9 cellular contexts compared by ENCODE assay signal in the genomic region with DNA sequence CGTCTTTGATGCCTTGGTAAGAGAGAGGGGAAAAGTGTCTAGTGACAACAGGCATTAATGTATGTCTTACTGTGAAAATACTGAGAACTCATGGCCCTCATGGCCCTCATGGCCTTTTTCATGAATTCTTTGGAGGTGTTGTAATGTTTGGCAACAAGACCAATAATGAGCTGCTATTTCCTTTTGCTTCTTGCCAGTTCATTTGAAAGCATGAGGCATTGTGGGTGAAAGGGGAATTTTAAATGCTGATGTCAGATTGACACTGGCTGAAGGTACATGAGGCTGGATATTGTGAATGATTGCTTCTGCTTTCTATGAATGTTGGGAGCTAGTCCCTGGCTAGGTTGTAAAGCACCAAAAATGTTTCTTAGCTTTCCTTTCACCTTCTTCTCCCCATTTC.
DNase-seq lines count a peak whose midpoint lies in the region; ATAC-seq and TF ChIP-seq lines count a peak whose summit lies in the region.
"Had no signal": no experiment of that assay in that cellular context is flagged by ENCODE, and none has a peak within 500 bp of the region (broad histone marks: within the 10 kb centered on the region; RNA-seq: fewer than 3 reads in every experiment).

No MANE protein-coding gene starts in this region.

- peaks cover 0 to 4% (median under 1%) of the 10 kb centered on the region in 4 donors for H3K4me1 Mint-ChIP-seq in CD4-positive, alpha-beta memory T cell

- peaks cover 98% of the 10 kb centered on the region in 2 donors for H3K36me3 Mint-ChIP-seq in CD4-positive, alpha-beta memory T cell

- no peaks in the 10 kb centered on the region for H3K79me2 ChIP-seq in mammary epithelial cell (ENCODE audit: insufficient read depth, low read length)

- DNase-seq in AML-193 (lab: John Stamatoyannopoulos, UW) (peak; percentile 13 to 18), HT1080 (ENCODE audit: low read depth) (peak; percentile 52), mammary epithelial cell (peak; percentile 62), lung microvascular endothelial cell (ENCODE audit: low read depth in 2 of 2) (peak; percentile 82 to 94), NCI-H510A (lab: John Stamatoyannopoulos, UW) (no peak)
- no peak for DNase-seq in CD4-positive, alpha-beta memory T cell
- DNase-seq: nephron progenitor cell had no signal

- H3K36me3 ChIP-seq in mammary epithelial cell (ENCODE audit: insufficient read depth, low read length) = no peaks in the 10 kb centered on the region
- peaks cover 85% of the 10 kb centered on the region for H3K36me3 ChIP-seq in CD4-positive, alpha-beta memory T cell (ENCODE audit: insufficient read depth, low read length)

- no peak for ATAC-seq in GM21619 (IDR thresholded peaks at IDR 0.05; ENCODE audit: unreplicated experiment)
- no peak for ATAC-seq in HG02884 (IDR thresholded peaks at IDR 0.05; ENCODE audit: unreplicated experiment)

- H3K27ac ChIP-seq in mammary epithelial cell (ENCODE audit: insufficient read depth, low read depth, low read length) = peak overlapping the region; percentile 29
- no peak overlapping the region for H3K27ac ChIP-seq in CD4-positive, alpha-beta memory T cell (ENCODE audit: low read depth, low read length)

- no peaks in the 10 kb centered on the region for H4K20me1 ChIP-seq in mammary epithelial cell (ENCODE audit: insufficient read depth, low read length)

- intact Hi-C loops in mammary epithelial cell (cut with micrococcal nuclease) = loop anchor here (5.0 kb wide), 1 partner anchor 46 kb away; no protein-coding TSS in a partner anchor
- intact Hi-C loops in CD4-positive, alpha-beta memory T cell (cut with micrococcal nuclease) = no loop called here

- H3K27me3 ChIP-seq in mammary epithelial cell (ENCODE audit: insufficient read depth, low read length) = no peaks in the 10 kb centered on the region
- no peaks in the 10 kb centered on the region for H3K27me3 ChIP-seq in CD4-positive, alpha-beta memory T cell (ENCODE audit: insufficient read depth, low read length)

- in situ Hi-C loops in mammary epithelial cell (cut with MboI; ENCODE audit: low sequenced_read_pairs in 2 of 2) = no loop called here

- WGBS in mammary epithelial cell (ENCODE audit: low coverage, missing lambda C conversion rate) = 100% methylated on average over 1 of the region's 1 CpG

- H2AFZ ChIP-seq in mammary epithelial cell (ENCODE audit: low read depth, low read length) = peak overlapping the region; percentile 40

- H3K27me3 Mint-ChIP-seq in CD4-positive, alpha-beta memory T cell = no peaks in the 10 kb centered on the region

- no peaks in the 10 kb centered on the region for H3K9me3 ChIP-seq in mammary epithelial cell (replicated peaks; ENCODE audit: insufficient read depth, low read length)
- no peaks in the 10 kb centered on the region for H3K9me3 ChIP-seq in CD4-positive, alpha-beta memory T cell (ENCODE audit: control insufficient read depth in 1 of 2, low read length in 2 of 2)

- POLR2A ChIA-PET in CD4-positive, alpha-beta memory T cell (lab: Charles Lee; ENCODE audit: partially characterized antibody) = no interaction called here

- no peak overlapping the region for H3K4me3 Mint-ChIP-seq in CD4-positive, alpha-beta memory T cell
- H3K4me3 Mint-ChIP-seq: nephron progenitor cell had no signal

- no peak for TF ChIP-seq CTCF in mammary epithelial cell (conservative IDR thresholded peaks at IDR 0.05 in 1 of 2, IDR thresholded peaks at IDR 0.05 in 1 of 2; ENCODE audit: extremely low read depth in 1 of 2, insufficient read depth in 1 of 2, low read depth in 1 of 2, low read length in 2 of 2)

- no peak overlapping the region for H3K4me2 ChIP-seq in mammary epithelial cell (ENCODE audit: insufficient read depth, low read depth, low read length)

- CTCF ChIA-PET in mammary epithelial cell (lab: Charles Lee; ENCODE audit: low non-redundant PET) = no interaction called here
- CTCF ChIA-PET in CD4-positive, alpha-beta memory T cell (lab: Charles Lee; ENCODE audit: partially characterized antibody) = no interaction called here

- dilution Hi-C loops in mammary epithelial cell (cut with HindIII; ENCODE audit: low sequenced_read_pairs) = no loop called here

- H3K9ac ChIP-seq in mammary epithelial cell (ENCODE audit: insufficient read depth, low read length) = no peak overlapping the region

- peak overlapping the region in 2 of 7 donors; percentile 13 to 19 for H3K27ac Mint-ChIP-seq in CD4-positive, alpha-beta memory T cell
- H3K27ac Mint-ChIP-seq: nephron progenitor cell had no signal

- H3K9me3 Mint-ChIP-seq in CD4-positive, alpha-beta memory T cell = peaks cover 0 to 4% (median 0%) of the 10 kb centered on the region in 8 donors

- H3K4me1 ChIP-seq in mammary epithelial cell (ENCODE audit: insufficient read depth, low read length) = peaks cover 20% of the 10 kb centered on the region
- no peaks in the 10 kb centered on the region for H3K4me1 ChIP-seq in CD4-positive, alpha-beta memory T cell (ENCODE audit: insufficient read depth, low read length)

- H3K4me3 ChIP-seq in mammary epithelial cell (replicated peaks in 1 of 3; ENCODE audit: insufficient read depth in 1 of 3, low read depth in 2 of 3, low read length in 3 of 3) = no peak overlapping the region
- H3K4me3 ChIP-seq in CD4-positive, alpha-beta memory T cell (ENCODE audit: low read length in 2 of 2) = no peak overlapping the region

- no TSS peak for BruUV-seq in mammary epithelial cell (replicated peaks; lab: Mats Ljungman, UMichigan)

Comparison
In these comparisons a context has a peak if more than half of its experiments do, and no peak if none do; other contexts are left out.
1. DNase-seq: peak in AML-193 (2 of 2), HT1080 (single experiment), mammary epithelial cell (single experiment) and lung microvascular endothelial cell (2 of 2); none in NCI-H510A (single experiment) and CD4-positive, alpha-beta memory T cell (0 of 5).